Comparison of ENCODE assay signal across 8 cellular contexts in the genomic region with DNA sequence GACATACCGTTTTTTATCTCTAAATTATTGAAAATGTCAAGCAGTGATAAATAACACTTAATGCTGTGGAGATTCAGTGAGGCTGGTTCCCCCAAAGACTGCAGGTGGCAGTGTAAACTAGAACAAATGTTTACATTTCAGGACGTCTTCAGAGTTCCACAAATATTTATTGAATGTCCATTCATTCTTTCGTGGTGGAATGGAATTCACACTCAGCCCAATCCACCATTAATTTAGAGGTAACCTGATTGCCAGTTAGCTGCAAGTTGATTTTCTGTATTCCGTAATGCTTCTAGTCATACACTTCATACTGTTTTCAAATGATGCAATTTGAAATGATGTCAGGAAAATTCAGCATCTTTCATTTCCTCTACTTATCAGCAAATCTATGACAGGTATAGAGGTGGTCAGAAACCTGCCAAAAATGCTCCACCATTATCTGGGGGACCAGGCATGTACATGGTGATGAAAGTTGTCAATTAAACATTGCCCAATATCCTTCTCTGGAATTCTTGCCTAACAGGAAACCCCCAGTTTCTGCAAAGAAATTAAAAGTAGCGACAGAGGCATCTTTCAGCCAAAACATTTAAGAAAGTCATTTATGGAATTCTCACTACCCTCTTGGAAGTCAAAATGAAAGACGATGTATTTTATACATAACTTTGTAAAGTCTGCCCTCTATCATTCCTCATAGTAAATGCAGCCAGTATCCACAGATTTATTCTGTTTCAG.
A peak's percentile ranks its signal among the peaks of the same experiment; 100 is the strongest.
DNase-seq lines count a peak whose midpoint lies in the region; ATAC-seq and TF ChIP-seq lines count a peak whose summit lies in the region.

No MANE protein-coding gene starts in this region.

- intact Hi-C loops in activated T-helper 1 cell treated with anti-CD3 and anti-CD28 coated beads, Interleukin-12 subunit alpha, Interleukin-12 subunit beta, Interleukin-2, Interleukin-4 antibody, amounts not matched to agents 30 ng/mL and 10 ng/mL and 1 ng/mL, durations not matched to agents 14 hours and 24 hours and 36 hours (cut with micrococcal nuclease), result loop anchor here (1.0 to 5.0 kb wide), 8 partner anchors 25 to 851 kb away; no protein-coding TSS in a partner anchor

- peak overlapping the region; percentile 26 for H3K4me3 ChIP-seq in choroid plexus epithelial cell (ENCODE audit: low read depth, low read length)

- ATAC-seq in GM19468 (IDR thresholded peaks at IDR 0.05; ENCODE audit: extremely low read depth, unreplicated experiment), result peak; percentile 14
- ATAC-seq in HG03571 (IDR thresholded peaks at IDR 0.05; ENCODE audit: unreplicated experiment), result no peak

- peak; percentile 73 for TF ChIP-seq CTCF in choroid plexus epithelial cell (conservative IDR thresholded peaks at IDR 0.05; ENCODE audit: low read depth, low read length)

- H3K36me3 Mint-ChIP-seq in activated T-helper 1 cell treated with anti-CD3 and anti-CD28 coated beads, Interleukin-12 subunit alpha, Interleukin-12 subunit beta, Interleukin-2, Interleukin-4 antibody, amounts not matched to agents 30 ng/mL and 10 ng/mL and 1 ng/mL, durations not matched to agents 14 hours and 24 hours and 36 hours (ENCODE audit: low read depth), result no peaks in the 10 kb centered on the region

- DNase-seq in COLO829 (ENCODE audit: low spot score), result peak; percentile 50
- DNase-seq in NCI-H526 treated with DMSO at 0.1 percent for 48 hours (lab: John Stamatoyannopoulos, UW), result peak; percentile 14
- peak; percentile 75 for DNase-seq in choroid plexus epithelial cell (ENCODE audit: low read depth)
- DNase-seq in middle frontal gyrus (ENCODE audit: extremely low spot score, low spot score), result peak; percentile 26
- DNase-seq in activated T-helper 1 cell treated with anti-CD3 and anti-CD28 coated beads, Interleukin-12 subunit alpha, Interleukin-12 subunit beta, Interleukin-2, Interleukin-4 antibody, amounts not matched to agents 30 ng/mL and 10 ng/mL and 1 ng/mL, durations not matched to agents 14 hours and 24 hours and 36 hours (ENCODE audit: low spot score), result no peak
- DNase-seq in effector CD4-positive, alpha-beta T cell, result no peak

- H3K27ac Mint-ChIP-seq in activated T-helper 1 cell treated with anti-CD3 and anti-CD28 coated beads, Interleukin-12 subunit alpha, Interleukin-12 subunit beta, Interleukin-2, Interleukin-4 antibody, amounts not matched to agents 30 ng/mL and 10 ng/mL and 1 ng/mL, durations not matched to agents 14 hours and 24 hours and 36 hours, result no peak overlapping the region

- peaks cover 5% of the 10 kb centered on the region for H3K9me3 Mint-ChIP-seq in activated T-helper 1 cell treated with anti-CD3 and anti-CD28 coated beads, Interleukin-12 subunit alpha, Interleukin-12 subunit beta, Interleukin-2, Interleukin-4 antibody, amounts not matched to agents 30 ng/mL and 10 ng/mL and 1 ng/mL, durations not matched to agents 14 hours and 24 hours and 36 hours

- peaks cover 9% of the 10 kb centered on the region for H3K27me3 Mint-ChIP-seq in activated T-helper 1 cell treated with anti-CD3 and anti-CD28 coated beads, Interleukin-12 subunit alpha, Interleukin-12 subunit beta, Interleukin-2, Interleukin-4 antibody, amounts not matched to agents 30 ng/mL and 10 ng/mL and 1 ng/mL, durations not matched to agents 14 hours and 24 hours and 36 hours (ENCODE audit: insufficient read depth)

- peaks cover 9% of the 10 kb centered on the region for H3K4me1 Mint-ChIP-seq in activated T-helper 1 cell treated with anti-CD3 and anti-CD28 coated beads, Interleukin-12 subunit alpha, Interleukin-12 subunit beta, Interleukin-2, Interleukin-4 antibody, amounts not matched to agents 30 ng/mL and 10 ng/mL and 1 ng/mL, durations not matched to agents 14 hours and 24 hours and 36 hours (ENCODE audit: low read depth)

- H3K4me3 Mint-ChIP-seq in activated T-helper 1 cell treated with anti-CD3 and anti-CD28 coated beads, Interleukin-12 subunit alpha, Interleukin-12 subunit beta, Interleukin-2, Interleukin-4 antibody, amounts not matched to agents 30 ng/mL and 10 ng/mL and 1 ng/mL, durations not matched to agents 14 hours and 24 hours and 36 hours, result no peak overlapping the region

Comparison
In these comparisons a context has a peak if more than half of its experiments do, and no peak if none do; other contexts are left out.
1. DNase-seq: peak in COLO829 (single experiment), NCI-H526 treated with DMSO at 0.1 percent for 48 hours (single experiment), choroid plexus epithelial cell (single experiment) and middle frontal gyrus (single experiment); none in activated T-helper 1 cell treated with anti-CD3 and anti-CD28 coated beads, Interleukin-12 subunit alpha, Interleukin-12 subunit beta, Interleukin-2, Interleukin-4 antibody, amounts not matched to agents 30 ng/mL and 10 ng/mL and 1 ng/mL, durations not matched to agents 14 hours and 24 hours and 36 hours (single experiment) and effector CD4-positive, alpha-beta T cell (single experiment).